In genomic region chr18:29501952-29502351, GRCh38 we compare ENCODE assay signal across 20 cellular contexts.
A peak's percentile ranks its signal among the peaks of the same experiment; 100 is the strongest.
DNase-seq lines count a peak whose midpoint lies in the region; ATAC-seq and TF ChIP-seq lines count a peak whose summit lies in the region.
"Had no signal": no experiment of that assay in that cellular context is flagged by ENCODE, and none has a peak within 500 bp of the region (broad histone marks: within the 10 kb centered on the region; RNA-seq: fewer than 3 reads in every experiment).

No MANE protein-coding gene starts in this region.

- in situ Hi-C loops in GM13976 (cut with MboI; ENCODE audit: low sequenced_read_pairs, unreplicated experiment) = no loop called here

- H3K27me3 Mint-ChIP-seq in MCF 10A (ENCODE audit: insufficient read depth, unreplicated experiment) = no peaks in the 10 kb centered on the region
- no peaks in the 10 kb centered on the region for H3K27me3 Mint-ChIP-seq in activated T-cell treated with anti-CD3 and anti-CD28 coated beads, Interleukin-2, amount 50 U/mL, for 4 hours (ENCODE audit: low read depth)

- no peak for TF ChIP-seq POLR2A in breast epithelium (IDR thresholded peaks at IDR 0.05)

- no peaks in the 10 kb centered on the region for H3K36me3 ChIP-seq in breast epithelium
- no peaks in the 10 kb centered on the region for H3K36me3 ChIP-seq in adipocyte (ENCODE audit: control insufficient read depth, insufficient read depth, low read length, severe bottlenecking)
- H3K36me3 ChIP-seq: left lung had no signal

- POLR2A ChIA-PET in MCF 10A (lab: Yijun Ruan, JAX) (interaction anchor here (0.8 kb wide), 1 partner anchor 33 kb away, joined by 3 read pairs; no protein-coding TSS in a partner anchor), GM10248 (lab: Yijun Ruan, JAX) (no interaction called here)

- peaks cover 8% of the 10 kb centered on the region for H3K4me1 Mint-ChIP-seq in MCF 10A (ENCODE audit: insufficient read depth, unreplicated experiment)
- no peaks in the 10 kb centered on the region for H3K4me1 Mint-ChIP-seq in activated T-cell treated with anti-CD3 and anti-CD28 coated beads, Interleukin-2, amount 50 U/mL, for 4 hours (ENCODE audit: low read depth)
- H3K4me1 Mint-ChIP-seq: nephron had no signal

- no peaks in the 10 kb centered on the region for H3K9me3 ChIP-seq in breast epithelium
- no peaks in the 10 kb centered on the region for H3K9me3 ChIP-seq in adipocyte (ENCODE audit: control insufficient read depth, low read length)

- H3K4me1 ChIP-seq in breast epithelium (no peaks in the 10 kb centered on the region), adipocyte (ENCODE audit: control insufficient read depth, insufficient read depth, low read length) (peaks cover 8% of the 10 kb centered on the region)
- H3K4me1 ChIP-seq: left lung had no signal

- no peak overlapping the region for H3K27ac Mint-ChIP-seq in MCF 10A (ENCODE audit: low read depth, unreplicated experiment)
- H3K27ac Mint-ChIP-seq: activated T-helper 1 cell treated with anti-CD3 and anti-CD28 coated beads, Interleukin-12 subunit alpha, Interleukin-12 subunit beta, Interleukin-2, Interleukin-4 antibody, amounts not matched to agents 30 ng/mL and 10 ng/mL and 1 ng/mL, durations not matched to agents 14 hours and 24 hours and 36 hours; nephron had no signal

- no peaks in the 10 kb centered on the region for H3K27me3 ChIP-seq in breast epithelium
- H3K27me3 ChIP-seq in adipocyte (replicated peaks; ENCODE audit: control insufficient read depth, insufficient read depth, low read length) = no peaks in the 10 kb centered on the region
- H3K27me3 ChIP-seq: left lung had no signal

- intact Hi-C loops in MCF 10A (cut with micrococcal nuclease) = loop anchor here (10.0 kb wide), 2 partner anchors 343 to 347 kb away; no protein-coding TSS in a partner anchor
- intact Hi-C loops in breast epithelium (cut with DNase I; ENCODE audit: low total_unique reads) = no loop called here

- no peaks in the 10 kb centered on the region for H3K9me3 Mint-ChIP-seq in MCF 10A (ENCODE audit: unreplicated experiment)
- H3K9me3 Mint-ChIP-seq in activated T-cell treated with anti-CD3 and anti-CD28 coated beads, Interleukin-2, amount 50 U/mL, for 4 hours = peaks cover 16% of the 10 kb centered on the region
- H3K9me3 Mint-ChIP-seq: nephron had no signal

- no peak overlapping the region for H3K27ac ChIP-seq in breast epithelium
- H3K27ac ChIP-seq in caudate nucleus (ENCODE audit: low read depth, low read length) = no peak overlapping the region
- H3K27ac ChIP-seq: 22Rv1, left lung, skin epidermis had no signal

- H3K4me3 ChIP-seq in breast epithelium = no peak overlapping the region
- H3K4me3 ChIP-seq in adipocyte (ENCODE audit: low read length) = no peak overlapping the region
- no peak overlapping the region for H3K4me3 ChIP-seq in foreskin fibroblast (ENCODE audit: low read depth in 1 of 2, low read length in 2 of 2)
- H3K4me3 ChIP-seq: left lung, skin epidermis had no signal

- ATAC-seq in activated T-cell treated with anti-CD3 and anti-CD28 coated beads, Interleukin-2, amount 50 U/mL, for 4 hours = no peak
- ATAC-seq: left lung had no signal

- no TSS peak for BruUV-seq in MCF 10A (replicated peaks; lab: Mats Ljungman, UMichigan)

- no peaks in the 10 kb centered on the region for H3K36me3 Mint-ChIP-seq in MCF 10A (ENCODE audit: insufficient read depth, unreplicated experiment)
- H3K36me3 Mint-ChIP-seq in activated T-cell treated with anti-CD3 and anti-CD28 coated beads, Interleukin-2, amount 50 U/mL, for 4 hours (ENCODE audit: insufficient read depth) = no peaks in the 10 kb centered on the region

- CTCF ChIA-PET in MCF 10A (lab: Yijun Ruan, JAX) = no interaction called here
- CTCF ChIA-PET in GM10248 (lab: Yijun Ruan, JAX) = no interaction called here

- TF ChIP-seq CTCF in MCF 10A (IDR thresholded peaks at IDR 0.05; ENCODE audit: unreplicated experiment) (no peak), breast epithelium (IDR thresholded peaks at IDR 0.05) (no peak), foreskin fibroblast (IDR thresholded peaks at IDR 0.05; ENCODE audit: low read depth, low read length) (no peak), GM10248 (IDR thresholded peaks at IDR 0.05; ENCODE audit: control extremely low read depth, extremely low read depth, low read depth, missing control alignments) (no peak), GM13976 (IDR thresholded peaks at IDR 0.05; ENCODE audit: borderline replicate concordance, control extremely low read depth, extremely low read depth, insufficient read depth, missing control alignments) (no peak)

- no peak overlapping the region for H3K9ac ChIP-seq in adipocyte (ENCODE audit: low read length)

- no peak overlapping the region for H3K4me3 Mint-ChIP-seq in MCF 10A (ENCODE audit: unreplicated experiment)
- H3K4me3 Mint-ChIP-seq in activated T-cell treated with anti-CD3 and anti-CD28 coated beads, Interleukin-2, amount 50 U/mL, for 4 hours = no peak overlapping the region
- H3K4me3 Mint-ChIP-seq: activated T-helper 1 cell treated with anti-CD3 and anti-CD28 coated beads, Interleukin-12 subunit alpha, Interleukin-12 subunit beta, Interleukin-2, Interleukin-4 antibody, amounts not matched to agents 30 ng/mL and 10 ng/mL and 1 ng/mL, durations not matched to agents 14 hours and 24 hours and 36 hours; nephron had no signal

- DNase-seq in MCF 10A (ENCODE audit: unreplicated experiment) (peak; percentile 59), breast epithelium (ENCODE audit: low spot score in 2 of 2) (no peak), adipocyte (ENCODE audit: low read depth) (peak; percentile 35), foreskin fibroblast (peak; percentile 71 to 79), GM10248 (ENCODE audit: extremely low spot score) (no peak), GM13976 (ENCODE audit: low spot score) (no peak), caudate nucleus (lab: John Stamatoyannopoulos, UW) (no peak)
- no peak for DNase-seq in activated T-cell treated with anti-CD3 and anti-CD28 coated beads, Interleukin-2, amount 50 U/mL, for 4 hours
- DNase-seq: activated CD4-positive, alpha-beta T cell treated with anti-CD3 and anti-CD28 coated beads, Interleukin-2, amount 50 U/mL, for 1 hour; aorta; DMS 273 treated with DMSO at 0.1 percent for 48 hours; left lung; NCI-H187; NCI-H526 treated with DMSO at 0.1 percent for 48 hours; SHP77; T1000 had no signal

Comparison
In these comparisons a context has a peak if more than half of its experiments do, and no peak if none do; other contexts are left out.
1. DNase-seq: peak in MCF 10A (single experiment), adipocyte (single experiment) and foreskin fibroblast (2 of 2); none in breast epithelium (0 of 2), GM10248 (single experiment), GM13976 (single experiment), caudate nucleus (0 of 61) and activated T-cell treated with anti-CD3 and anti-CD28 coated beads, Interleukin-2, amount 50 U/mL, for 4 hours (single experiment).